9 cellular contexts compared by ENCODE assay signal in the genomic region with DNA sequence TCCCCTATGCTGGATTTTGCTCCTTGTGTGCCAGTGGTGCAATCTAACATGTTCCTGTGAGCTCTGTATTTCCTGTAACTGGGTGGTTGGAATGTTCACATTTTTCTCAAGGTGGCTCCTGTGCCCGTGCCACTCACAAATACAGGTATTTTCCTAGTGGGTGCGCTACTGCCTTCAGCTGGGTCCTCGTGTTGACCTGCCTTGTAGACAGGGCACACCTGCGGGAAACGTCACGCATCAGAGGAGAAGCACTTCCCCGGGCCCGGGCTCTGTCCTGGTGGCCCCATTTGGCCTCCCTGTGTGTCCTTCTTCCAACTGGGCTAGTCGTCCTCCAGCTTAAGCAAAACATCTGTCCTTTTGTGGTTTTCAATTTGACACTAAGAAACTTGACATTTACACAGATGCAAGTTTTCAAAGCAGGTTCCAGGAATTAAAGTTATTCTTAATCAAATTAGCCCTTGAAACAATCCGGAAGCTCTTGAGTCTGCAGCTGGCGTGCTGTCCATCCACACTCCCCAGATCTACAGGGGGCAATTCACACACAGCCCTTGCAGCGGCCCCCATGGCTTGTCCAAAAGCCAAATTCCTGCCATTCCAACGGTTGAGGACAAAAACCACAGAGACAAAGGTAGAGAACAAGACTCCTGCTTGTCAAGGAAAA.
A peak's percentile ranks its signal among the peaks of the same experiment; 100 is the strongest.
DNase-seq lines count a peak whose midpoint lies in the region; ATAC-seq and TF ChIP-seq lines count a peak whose summit lies in the region.
"Had no signal": no experiment of that assay in that cellular context is flagged by ENCODE, and none has a peak within 500 bp of the region (broad histone marks: within the 10 kb centered on the region; RNA-seq: fewer than 3 reads in every experiment).

No MANE protein-coding gene starts in this region.

- ATAC-seq in GM21360 (IDR thresholded peaks at IDR 0.05; ENCODE audit: unreplicated experiment): no peak

- peak; percentile 80 for DNase-seq in H4 (ENCODE audit: low spot score)
- DNase-seq in fibroblast of villous mesenchyme (ENCODE audit: low read depth): peak; percentile 32
- peak; percentile 85 for DNase-seq in renal cortical epithelial cell (ENCODE audit: low read depth)
- DNase-seq in activated CD8-positive, alpha-beta memory T cell treated with anti-CD3 and anti-CD28 coated beads for 24 hours: no peak
- DNase-seq in activated T-cell treated with anti-CD3 and anti-CD28 coated beads for 4 hours: no peak
- DNase-seq in stimulated activated CD4-positive, alpha-beta T cell treated with anti-CD3 and anti-CD28 coated beads, Interleukin-1b, Interleukin-23, amount 100 ng/mL, for 48 hours: no peak
- DNase-seq: pancreas had no signal

- no peak overlapping the region for H3K4me3 ChIP-seq in fibroblast of villous mesenchyme (ENCODE audit: low read depth, low read length)
- H3K4me3 ChIP-seq: pancreas had no signal

- TF ChIP-seq CTCF in fibroblast of villous mesenchyme (IDR thresholded peaks at IDR 0.05; ENCODE audit: insufficient read depth, low read depth, low read length): no peak

TF ChIP-seq in PFSK-1, 5 proteins besides CTCF, POLR2A, EP300 and RAD21:
- TF ChIP-seq, protein P1, sequence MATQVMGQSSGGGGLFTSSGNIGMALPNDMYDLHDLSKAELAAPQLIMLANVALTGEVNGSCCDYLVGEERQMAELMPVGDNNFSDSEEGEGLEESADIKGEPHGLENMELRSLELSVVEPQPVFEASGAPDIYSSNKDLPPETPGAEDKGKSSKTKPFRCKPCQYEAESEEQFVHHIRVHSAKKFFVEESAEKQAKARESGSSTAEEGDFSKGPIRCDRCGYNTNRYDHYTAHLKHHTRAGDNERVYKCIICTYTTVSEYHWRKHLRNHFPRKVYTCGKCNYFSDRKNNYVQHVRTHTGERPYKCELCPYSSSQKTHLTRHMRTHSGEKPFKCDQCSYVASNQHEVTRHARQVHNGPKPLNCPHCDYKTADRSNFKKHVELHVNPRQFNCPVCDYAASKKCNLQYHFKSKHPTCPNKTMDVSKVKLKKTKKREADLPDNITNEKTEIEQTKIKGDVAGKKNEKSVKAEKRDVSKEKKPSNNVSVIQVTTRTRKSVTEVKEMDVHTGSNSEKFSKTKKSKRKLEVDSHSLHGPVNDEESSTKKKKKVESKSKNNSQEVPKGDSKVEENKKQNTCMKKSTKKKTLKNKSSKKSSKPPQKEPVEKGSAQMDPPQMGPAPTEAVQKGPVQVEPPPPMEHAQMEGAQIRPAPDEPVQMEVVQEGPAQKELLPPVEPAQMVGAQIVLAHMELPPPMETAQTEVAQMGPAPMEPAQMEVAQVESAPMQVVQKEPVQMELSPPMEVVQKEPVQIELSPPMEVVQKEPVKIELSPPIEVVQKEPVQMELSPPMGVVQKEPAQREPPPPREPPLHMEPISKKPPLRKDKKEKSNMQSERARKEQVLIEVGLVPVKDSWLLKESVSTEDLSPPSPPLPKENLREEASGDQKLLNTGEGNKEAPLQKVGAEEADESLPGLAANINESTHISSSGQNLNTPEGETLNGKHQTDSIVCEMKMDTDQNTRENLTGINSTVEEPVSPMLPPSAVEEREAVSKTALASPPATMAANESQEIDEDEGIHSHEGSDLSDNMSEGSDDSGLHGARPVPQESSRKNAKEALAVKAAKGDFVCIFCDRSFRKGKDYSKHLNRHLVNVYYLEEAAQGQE (IDR thresholded peaks at IDR 0.05; ENCODE audit: insufficient read depth in 1 of 2, low read depth in 2 of 2, low read length in 2 of 2): peak in 1 of 2 experiments; percentile 68; a peak in 2 of 4 replicates
- TF ChIP-seq POLR2AphosphoS5 (IDR thresholded peaks at IDR 0.05; ENCODE audit: low read depth, low read length) (peak; percentile 40; the same call in 1 of the 2 replicates), FOXP2 (optimal IDR thresholded peaks at IDR 0.05; ENCODE audit: borderline replicate concordance, extremely low read depth, extremely low read length, insufficient read depth) (no peak)

Comparison
In these comparisons a context has a peak if more than half of its experiments do, and no peak if none do; other contexts are left out.
1. DNase-seq: peak in H4 (single experiment), fibroblast of villous mesenchyme (single experiment) and renal cortical epithelial cell (single experiment); none in activated CD8-positive, alpha-beta memory T cell treated with anti-CD3 and anti-CD28 coated beads for 24 hours (single experiment), activated T-cell treated with anti-CD3 and anti-CD28 coated beads for 4 hours (single experiment) and stimulated activated CD4-positive, alpha-beta T cell treated with anti-CD3 and anti-CD28 coated beads, Interleukin-1b, Interleukin-23, amount 100 ng/mL, for 48 hours (single experiment).